13 cellular contexts compared by ENCODE assay signal in genomic region chr2:217833439-217833838, GRCh38.
"Had no signal": no experiment of that assay in that cellular context is flagged by ENCODE, and none has a peak within 500 bp of the region (broad histone marks: within the 10 kb centered on the region; RNA-seq: fewer than 3 reads in every experiment).

No MANE protein-coding gene starts in this region.

- H3K9me3 Mint-ChIP-seq: activated naive CD8-positive, alpha-beta T cell treated with anti-CD3 and anti-CD28 coated beads, Interleukin-2, amount 50 U/mL, for 24 hours; effector memory CD8-positive, alpha-beta T cell; T-helper 1 cell treated with Interleukin-12 subunit alpha and Interleukin-12 subunit beta and Interleukin-4 antibody, amounts not matched to agents 30 μg/mL and 1 μg/mL, for 36 hours; WTC11 had no signal

- H3K27ac ChIP-seq: epithelial cell of prostate, ovary had no signal

- H3K27ac Mint-ChIP-seq: activated CD8-positive, alpha-beta T cell treated with anti-CD3 and anti-CD28 coated beads, Interleukin-2, amount 10 ng/mL, durations not matched to agents 7 days and 5 days; activated naive CD8-positive, alpha-beta T cell treated with anti-CD3 and anti-CD28 coated beads, Interleukin-2, amount 50 U/mL, for 24 hours; effector memory CD8-positive, alpha-beta T cell; T-helper 1 cell treated with Interleukin-12 subunit alpha and Interleukin-12 subunit beta and Interleukin-4 antibody, amounts not matched to agents 30 μg/mL and 1 μg/mL, for 36 hours; WTC11 had no signal

- ATAC-seq: activated CD8-positive, alpha-beta T cell treated with anti-CD3 and anti-CD28 coated beads, Interleukin-2, amount 10 ng/mL, durations not matched to agents 7 days and 5 days; activated naive CD8-positive, alpha-beta T cell treated with anti-CD3 and anti-CD28 coated beads, Interleukin-2, amount 50 U/mL, for 24 hours; effector memory CD8-positive, alpha-beta T cell; WTC11 had no signal

- H3K36me3 Mint-ChIP-seq: WTC11 had no signal

- H3K27me3 ChIP-seq: ovary had no signal

- H3K36me3 ChIP-seq: ovary had no signal

- H3K4me1 Mint-ChIP-seq: activated naive CD8-positive, alpha-beta T cell treated with anti-CD3 and anti-CD28 coated beads, Interleukin-2, amount 50 U/mL, for 24 hours had no signal

- H3K4me3 ChIP-seq: ovary had no signal

- DNase-seq: activated CD4-positive, alpha-beta T cell treated with anti-CD3 and anti-CD28 coated beads for 48 hours; activated CD8-positive, alpha-beta T cell treated with anti-CD3 and anti-CD28 coated beads, Interleukin-2, amount 10 ng/mL, durations not matched to agents 7 days and 5 days; activated naive CD4-positive, alpha-beta T cell treated with Interleukin-2 at 50 U/mL for 16 hours; activated naive CD8-positive, alpha-beta T cell treated with anti-CD3 and anti-CD28 coated beads, Interleukin-2, amount 50 U/mL, for 24 hours; caudate nucleus; effector memory CD8-positive, alpha-beta T cell; mesendoderm; ovary; small intestine; trophoblast cell had no signal

- H3K9me3 ChIP-seq: ovary had no signal

- FAIRE-seq: small intestine had no signal

- H3K4me3 Mint-ChIP-seq: activated CD8-positive, alpha-beta T cell treated with anti-CD3 and anti-CD28 coated beads, Interleukin-2, amount 10 ng/mL, durations not matched to agents 7 days and 5 days; activated naive CD8-positive, alpha-beta T cell treated with anti-CD3 and anti-CD28 coated beads, Interleukin-2, amount 50 U/mL, for 24 hours; effector memory CD8-positive, alpha-beta T cell; T-helper 1 cell treated with Interleukin-12 subunit alpha and Interleukin-12 subunit beta and Interleukin-4 antibody, amounts not matched to agents 30 μg/mL and 1 μg/mL, for 36 hours; WTC11 had no signal
